Comparison of ENCODE assay signal across 19 cellular contexts in the genomic region with DNA sequence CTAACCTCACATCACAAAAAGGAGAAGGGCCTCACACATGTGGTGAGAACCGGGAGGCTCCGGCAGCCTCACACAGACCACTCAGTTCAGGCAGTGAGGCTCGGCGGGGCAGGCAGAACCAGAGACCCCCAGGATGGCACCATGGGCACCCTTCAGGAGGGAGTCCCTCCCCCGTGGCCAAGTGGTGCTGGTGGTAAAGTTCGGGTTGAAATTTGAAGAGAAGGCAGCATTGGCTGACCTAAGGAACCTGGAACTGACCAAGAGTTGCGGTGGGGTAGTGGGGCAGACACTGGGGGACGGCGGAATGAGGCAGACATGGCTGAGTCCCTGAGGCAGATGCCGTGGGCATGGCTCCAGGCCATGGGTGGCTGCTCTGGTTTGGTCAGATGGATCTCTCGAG.
DNase-seq lines count a peak whose midpoint lies in the region; FAIRE-seq and TF ChIP-seq lines count a peak whose summit lies in the region.
"Had no signal": no experiment of that assay in that cellular context is flagged by ENCODE, and none has a peak within 500 bp of the region (broad histone marks: within the 10 kb centered on the region; RNA-seq: fewer than 3 reads in every experiment).

No MANE protein-coding gene starts in this region.

- no peaks in the 10 kb centered on the region for H3K9me3 ChIP-seq in vagina
- no peaks in the 10 kb centered on the region for H3K9me3 ChIP-seq in kidney (ENCODE audit: control insufficient read depth in 1 of 2, low read length in 2 of 2)

- intact Hi-C loops in vagina (cut with DNase I) = no loop called here
- intact Hi-C loops in kidney (cut with DNase I) = no loop called here

- no peak overlapping the region for H3K4me3 Mint-ChIP-seq in neural crest cell
- H3K4me3 Mint-ChIP-seq: B cell; CD8-positive, alpha-beta T cell; HFFc6 had no signal

- no peak overlapping the region for H3K9ac ChIP-seq in kidney (ENCODE audit: low read length in 2 of 2)
- H3K9ac ChIP-seq: BLaER1 treated with 17β-estradiol and CSF1 and Interleukin-3, amounts not matched to agents 10 nM and 100 nM had no signal

- H3K27me3 ChIP-seq in vagina = no peaks in the 10 kb centered on the region
- H3K27me3 ChIP-seq: BLaER1 treated with 17β-estradiol and CSF1 and Interleukin-3, amounts not matched to agents 10 nM and 100 nM had no signal

- peak; percentile 37 for DNase-seq in activated CD8-positive, alpha-beta memory T cell treated with anti-CD3 and anti-CD28 coated beads for 24 hours
- no peak for DNase-seq in activated CD8-positive, alpha-beta memory T cell treated with anti-CD3 and anti-CD28 coated beads, Interleukin-2, amount 50 U/mL, for 4 hours
- DNase-seq in ecto neural progenitor cell (ENCODE audit: low spot score) (peak; percentile 23), neural crest cell (ENCODE audit: low read depth, low spot score) (no peak), vagina (ENCODE audit: extremely low spot score in 2 of 2) (peak; percentile 79 to 95), ACHN (no peak), kidney (no peak)
- DNase-seq: 8988T; Calu3; CD8-positive, alpha-beta T cell; DND-41; EL; GOT3; H7; HFFc6 had no signal

- no peak for FAIRE-seq in kidney (lab: Jason Lieb, UNC)
- FAIRE-seq: GM12878, HepG2 had no signal

- no peaks in the 10 kb centered on the region for H3K36me3 Mint-ChIP-seq in neural crest cell (ENCODE audit: low read depth)
- H3K36me3 Mint-ChIP-seq: CD8-positive, alpha-beta T cell had no signal

- TF ChIP-seq CTCF in neural crest cell (conservative IDR thresholded peaks at IDR 0.05) (no peak), vagina (IDR thresholded peaks at IDR 0.05) (no peak), kidney (IDR thresholded peaks at IDR 0.05; ENCODE audit: borderline replicate concordance, extremely low read depth, insufficient read depth) (no peak)

- peak overlapping the region; percentile 6 for H3K27ac Mint-ChIP-seq in neural crest cell (ENCODE audit: unreplicated experiment)
- H3K27ac Mint-ChIP-seq: B cell; CD8-positive, alpha-beta T cell; HFFc6 had no signal

- no peak overlapping the region for H3K27ac ChIP-seq in vagina
- no peak overlapping the region for H3K27ac ChIP-seq in kidney (ENCODE audit: low read depth in 2 of 2, low read length in 2 of 2)
- H3K27ac ChIP-seq: BLaER1 treated with 17β-estradiol and CSF1 and Interleukin-3, amounts not matched to agents 10 nM and 100 nM had no signal

- H3K27me3 Mint-ChIP-seq in neural crest cell (ENCODE audit: low read depth) = no peaks in the 10 kb centered on the region
- H3K27me3 Mint-ChIP-seq: B cell had no signal

- no peak overlapping the region for H3K4me3 ChIP-seq in vagina
- H3K4me3 ChIP-seq in kidney (ENCODE audit: low read length in 2 of 2) = no peak overlapping the region
- H3K4me3 ChIP-seq: BLaER1 treated with 17β-estradiol and CSF1 and Interleukin-3, amounts not matched to agents 10 nM and 100 nM; GM12878 had no signal

- in situ Hi-C loops in ACHN (cut with HindIII; ENCODE audit: low pct_ligation_motif_present, low pct_unique_long_range_greater_than_20kb, low sequenced_read_pairs) = no loop called here

- no peaks in the 10 kb centered on the region for H3K4me1 ChIP-seq in vagina
- H3K4me1 ChIP-seq in kidney (ENCODE audit: control insufficient read depth in 1 of 2, insufficient read depth in 1 of 2, low read depth in 1 of 2, low read length in 2 of 2) = no peaks in the 10 kb centered on the region
- H3K4me1 ChIP-seq: BLaER1 treated with 17β-estradiol and CSF1 and Interleukin-3, amounts not matched to agents 10 nM and 100 nM had no signal

- no peaks in the 10 kb centered on the region for H3K9me3 Mint-ChIP-seq in neural crest cell
- H3K9me3 Mint-ChIP-seq: CD8-positive, alpha-beta T cell had no signal

- peaks cover 4% of the 10 kb centered on the region for H3K4me1 Mint-ChIP-seq in neural crest cell
- H3K4me1 Mint-ChIP-seq: B cell had no signal

- H3K36me3 ChIP-seq in vagina (no peaks in the 10 kb centered on the region), kidney (ENCODE audit: control insufficient read depth in 1 of 2, insufficient read depth in 2 of 2, low read length in 2 of 2) (no peaks in the 10 kb centered on the region)
- H3K36me3 ChIP-seq: BLaER1 treated with 17β-estradiol and CSF1 and Interleukin-3, amounts not matched to agents 10 nM and 100 nM had no signal

- no peak for TF ChIP-seq POLR2A in vagina (IDR thresholded peaks at IDR 0.05)

Comparison
In these comparisons a context has a peak if more than half of its experiments do, and no peak if none do; other contexts are left out.
1. DNase-seq: peak in activated CD8-positive, alpha-beta memory T cell treated with anti-CD3 and anti-CD28 coated beads for 24 hours (single experiment), ecto neural progenitor cell (single experiment) and vagina (2 of 2); none in activated CD8-positive, alpha-beta memory T cell treated with anti-CD3 and anti-CD28 coated beads, Interleukin-2, amount 50 U/mL, for 4 hours (single experiment), neural crest cell (single experiment), ACHN (single experiment) and kidney (single experiment).